ENCODE assay signal across 13 cellular contexts in genomic region chr1:1873186-1873585, GRCh38. TPM values are rescaled to one million over a fixed set of nuclear protein-coding genes. Genes with fewer than 3 reads are reported as not detected.
DNase-seq lines count a peak whose midpoint lies in the region; ATAC-seq and TF ChIP-seq lines count a peak whose summit lies in the region.
"Had no signal": no experiment of that assay in that cellular context is flagged by ENCODE, and none has a peak within 500 bp of the region (broad histone marks: within the 10 kb centered on the region; RNA-seq: fewer than 3 reads in every experiment).

No MANE protein-coding gene starts in this region.

- no peak for TF ChIP-seq CTCF in RWPE1 (conservative IDR thresholded peaks at IDR 0.05; ENCODE audit: low read depth)
- TF ChIP-seq CTCF in heart right ventricle (IDR thresholded peaks at IDR 0.05): no peak
- TF ChIP-seq CTCF in progenitor cell of endocrine pancreas (IDR thresholded peaks at IDR 0.05; ENCODE audit: unreplicated experiment): no peak

- no peak for DNase-seq in CD8-positive, alpha-beta memory T cell
- DNase-seq in RWPE1 (ENCODE audit: low spot score) (no peak), heart right ventricle (peak; percentile 74 to 84), progenitor cell of endocrine pancreas (ENCODE audit: low spot score, unreplicated experiment) (no peak), Kasumi-1 (lab: John Stamatoyannopoulos, UW) (no peak), mucosa of gallbladder (ENCODE audit: low spot score) (no peak)
- no peak for DNase-seq in stimulated activated CD4-positive, alpha-beta T cell treated with anti-CD3 and anti-CD28 coated beads, Interleukin-4, amount 100 ng/mL, for 4 hours
- DNase-seq: activated CD4-positive, alpha-beta memory T cell treated with anti-CD3 and anti-CD28 coated beads, Interleukin-2, amount 10 ng/mL, durations not matched to agents 7 days and 5 days; Karpas-422; PC-3; T-helper 2 cell had no signal

- no peak overlapping the region for H3K27ac ChIP-seq in CD8-positive, alpha-beta memory T cell (ENCODE audit: low read depth, low read length)
- H3K27ac ChIP-seq in RWPE1 (peak overlapping the region; percentile 28), heart right ventricle (peak overlapping the region in 9 of 10 donors; percentile 20 to 85 (median 63))
- H3K27ac ChIP-seq: gastroesophageal sphincter had no signal

- peak overlapping the region in 6 of 8 donors; percentile 29 to 89 (median 64) for H3K27ac Mint-ChIP-seq in CD8-positive, alpha-beta memory T cell
- peak overlapping the region; percentile 79 for H3K27ac Mint-ChIP-seq in progenitor cell of endocrine pancreas
- H3K27ac Mint-ChIP-seq: activated CD4-positive, alpha-beta memory T cell treated with anti-CD3 and anti-CD28 coated beads, Interleukin-2, amount 10 ng/mL, durations not matched to agents 7 days and 5 days had no signal

- 52 to 55% methylated on average over 2 of the region's 2 CpGs for WGBS in heart right ventricle, 2 donors

- peaks cover 8% of the 10 kb centered on the region for H3K36me3 ChIP-seq in CD8-positive, alpha-beta memory T cell (ENCODE audit: insufficient read depth, low read length)
- peaks cover 0 to 46% (median 4%) of the 10 kb centered on the region in 9 donors for H3K36me3 ChIP-seq in heart right ventricle

- ATAC-seq in heart right ventricle (peak; percentile 78 to 95 (median 92)), HG02610 (IDR thresholded peaks at IDR 0.05; ENCODE audit: unreplicated experiment) (no peak)
- ATAC-seq: gastroesophageal sphincter, PC-3 had no signal

- no peaks in the 10 kb centered on the region for H3K27me3 ChIP-seq in CD8-positive, alpha-beta memory T cell (ENCODE audit: insufficient read depth, low read length, poor library complexity, severe bottlenecking)
- no peaks in the 10 kb centered on the region for H3K27me3 ChIP-seq in heart right ventricle
- H3K27me3 ChIP-seq: gastroesophageal sphincter had no signal

- peaks cover 0 to 3% of the 10 kb centered on the region in 2 donors for H3K27me3 Mint-ChIP-seq in CD8-positive, alpha-beta memory T cell
- H3K27me3 Mint-ChIP-seq in progenitor cell of endocrine pancreas: no peaks in the 10 kb centered on the region
- H3K27me3 Mint-ChIP-seq: activated CD4-positive, alpha-beta memory T cell treated with anti-CD3 and anti-CD28 coated beads, Interleukin-2, amount 10 ng/mL, durations not matched to agents 7 days and 5 days had no signal

- no peaks in the 10 kb centered on the region for H3K9me3 Mint-ChIP-seq in CD8-positive, alpha-beta memory T cell
- no peaks in the 10 kb centered on the region for H3K9me3 Mint-ChIP-seq in progenitor cell of endocrine pancreas (ENCODE audit: low read depth)
- H3K9me3 Mint-ChIP-seq: activated CD4-positive, alpha-beta memory T cell treated with anti-CD3 and anti-CD28 coated beads, Interleukin-2, amount 10 ng/mL, durations not matched to agents 7 days and 5 days had no signal

- no peaks in the 10 kb centered on the region for H3K9me3 ChIP-seq in CD8-positive, alpha-beta memory T cell (ENCODE audit: low read length)
- no peaks in the 10 kb centered on the region for H3K9me3 ChIP-seq in heart right ventricle
- H3K9me3 ChIP-seq: gastroesophageal sphincter had no signal

- H3K4me1 Mint-ChIP-seq in CD8-positive, alpha-beta memory T cell: peaks cover 68 to 83% (median 76%) of the 10 kb centered on the region in 3 donors
- peaks cover 9% of the 10 kb centered on the region for H3K4me1 Mint-ChIP-seq in progenitor cell of endocrine pancreas (ENCODE audit: low read depth)

- H3K4me1 ChIP-seq in CD8-positive, alpha-beta memory T cell (ENCODE audit: insufficient read depth, low read length): peaks cover 75% of the 10 kb centered on the region
- peaks cover 19 to 99% (median 94%) of the 10 kb centered on the region in 9 donors for H3K4me1 ChIP-seq in heart right ventricle

- no peak overlapping the region for H3K4me3 ChIP-seq in CD8-positive, alpha-beta memory T cell (ENCODE audit: low read length)
- H3K4me3 ChIP-seq in heart right ventricle: no peak overlapping the region
- H3K4me3 ChIP-seq: gastroesophageal sphincter had no signal

- H3K4me3 Mint-ChIP-seq in CD8-positive, alpha-beta memory T cell: peak overlapping the region in 1 of 7 donors; percentile 51
- H3K4me3 Mint-ChIP-seq in progenitor cell of endocrine pancreas (ENCODE audit: low read depth): no peak overlapping the region
- H3K4me3 Mint-ChIP-seq: activated CD4-positive, alpha-beta memory T cell treated with anti-CD3 and anti-CD28 coated beads, Interleukin-2, amount 10 ng/mL, durations not matched to agents 7 days and 5 days had no signal

- intact Hi-C loops in heart right ventricle (cut with DNase I): no loop called here

- POLR2A ChIA-PET in CD8-positive, alpha-beta memory T cell (lab: Charles Lee): no interaction called here
- POLR2A ChIA-PET in RWPE1 (lab: Yijun Ruan, JAX; ENCODE audit: low non-redundant PET): no interaction called here

- CTCF ChIA-PET in CD8-positive, alpha-beta memory T cell (lab: Charles Lee): no interaction called here
- CTCF ChIA-PET in RWPE1 (lab: Yijun Ruan, JAX): no interaction called here

- peaks cover 0 to 57% (median 9%) of the 10 kb centered on the region in 3 donors for H3K36me3 Mint-ChIP-seq in CD8-positive, alpha-beta memory T cell
- H3K36me3 Mint-ChIP-seq in progenitor cell of endocrine pancreas (ENCODE audit: insufficient read depth): peaks cover 31% of the 10 kb centered on the region

RNA-seq across cellular contexts. Expression of gene GNB1, which starts 17.7 kb away (rescaled TPM):
- 100 to 1,000 TPM; 436 to 470 TPM for total RNA-seq in CD8-positive, alpha-beta memory T cell
- 114 TPM for polyA plus RNA-seq in CD8-positive, alpha-beta memory T cell
- total RNA-seq in heart right ventricle (100 to 1,000 TPM; 139 to 228 (median 174) TPM), progenitor cell of endocrine pancreas (327 TPM in 2 replicates), mucosa of gallbladder (338 TPM)
- 100 to 1,000 TPM in 1 of 2 donors, 10 to 100 TPM in 1; 64.9 to 109 TPM for polyA plus RNA-seq in heart right ventricle

RNA-seq across cellular contexts. Expression of gene CALML6, which starts 41.9 kb away (rescaled TPM):
- under 1 TPM; 0.46 to 0.78 TPM for total RNA-seq in CD8-positive, alpha-beta memory T cell
- polyA plus RNA-seq in CD8-positive, alpha-beta memory T cell: not detected
- under 1 TPM in 2 of 10 donors, not detected in 8; 0.20 TPM for total RNA-seq in heart right ventricle
- under 1 TPM; 0.09 to 0.88 TPM for polyA plus RNA-seq in heart right ventricle
- 1.1 and 1.5 TPM in 2 replicates for total RNA-seq in progenitor cell of endocrine pancreas
- 0.32 TPM for total RNA-seq in mucosa of gallbladder

RNA-seq across cellular contexts. Expression of gene TMEM52, which starts 45.9 kb away (rescaled TPM):
- total RNA-seq in CD8-positive, alpha-beta memory T cell: 1 to 10 TPM in 1 of 2 experiments, under 1 TPM in 1; 0.94 to 1.4 TPM
- polyA plus RNA-seq in CD8-positive, alpha-beta memory T cell: 0.32 TPM
- total RNA-seq in heart right ventricle: 1 to 10 TPM in 6 of 10 donors, under 1 TPM in 2, not detected in 2; 0.58 to 3.1 (median 1.9) TPM
- polyA plus RNA-seq in heart right ventricle: 10 to 100 TPM in 1 of 2 donors, 1 to 10 TPM in 1; 1.0 to 11.5 TPM
- total RNA-seq in progenitor cell of endocrine pancreas: 1.8 and 1.9 TPM in 2 replicates
- total RNA-seq in mucosa of gallbladder: 2.4 TPM
- total RNA-seq: activated CD4-positive, alpha-beta memory T cell treated with anti-CD3 and anti-CD28 coated beads, Interleukin-2, amount 10 ng/mL, durations not matched to agents 7 days and 5 days had no signal

Comparison
In these comparisons a context has a peak if more than half of its experiments do, and no peak if none do; other contexts are left out.
1. DNase-seq: peak in heart right ventricle (2 of 2); none in CD8-positive, alpha-beta memory T cell (0 of 5), RWPE1 (single experiment), progenitor cell of endocrine pancreas (single experiment), stimulated activated CD4-positive, alpha-beta T cell treated with anti-CD3 and anti-CD28 coated beads, Interleukin-4, amount 100 ng/mL, for 4 hours (0 of 2), Kasumi-1 (0 of 2) and mucosa of gallbladder (single experiment).